Comparison of ENCODE assay signal across 8 cellular contexts in the genomic region with DNA sequence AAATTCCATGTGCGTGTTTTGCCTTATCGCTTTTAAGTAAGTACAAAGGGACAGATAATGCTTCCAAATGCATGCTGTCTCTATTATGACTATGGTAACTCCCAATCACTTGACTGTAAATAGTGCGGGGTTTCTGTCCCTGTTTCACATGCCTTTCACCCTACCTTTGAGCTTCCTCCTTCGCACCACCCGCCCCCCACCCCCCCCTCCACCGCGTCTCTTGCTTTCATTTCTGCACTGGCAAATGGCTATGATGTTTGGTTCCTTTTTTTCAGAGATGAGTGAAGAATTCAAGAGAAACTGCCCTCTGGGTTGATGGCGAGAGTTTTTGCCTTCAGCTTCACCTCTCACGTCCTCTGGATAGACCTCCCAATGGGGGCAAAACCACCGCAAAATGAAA. TPM values are rescaled to one million over a fixed set of nuclear protein-coding genes. Genes with fewer than 3 reads are reported as not detected.
DNase-seq lines count a peak whose midpoint lies in the region; ATAC-seq and TF ChIP-seq lines count a peak whose summit lies in the region.

No MANE protein-coding gene starts in this region.

- DNase-seq in DND-41 = no peak
- no peak for DNase-seq in activated naive CD4-positive, alpha-beta T cell treated with anti-CD3 and anti-CD28 coated beads, Interleukin-2, amount 50 U/mL, for 72 hours (ENCODE audit: low spot score in 2 of 2)
- DNase-seq in natural killer cell treated with Interleukin-12 subunit alpha and Interleukin-12 subunit beta and Interleukin-15 and Interleukin-18, amount 100 ng/mL, for 72 hours (ENCODE audit: low spot score) = no peak
- no peak for DNase-seq in NCI-H187 treated with DMSO at 0.1 percent for 48 hours (lab: John Stamatoyannopoulos, UW)

- peak overlapping the region in 1 of 2 donors; percentile 2 for H3K27ac Mint-ChIP-seq in activated naive CD4-positive, alpha-beta T cell treated with anti-CD3 and anti-CD28 coated beads, Interleukin-2, amount 50 U/mL, for 72 hours
- peak overlapping the region; percentile 28 to 52 for H3K27ac Mint-ChIP-seq in natural killer cell treated with Interleukin-12 subunit alpha and Interleukin-12 subunit beta and Interleukin-15 and Interleukin-18, amount 100 ng/mL, for 72 hours

- H3K27ac ChIP-seq in DND-41 (ENCODE audit: low read length) = no peak overlapping the region

- ATAC-seq in DND-41 (ENCODE audit: insufficient read depth, low read depth) (peak; percentile 49; the same call in 1 of the 3 replicates), HG02870 (IDR thresholded peaks at IDR 0.05; ENCODE audit: unreplicated experiment) (peak; percentile 47), HG03439 (IDR thresholded peaks at IDR 0.05; ENCODE audit: unreplicated experiment) (no peak), HG03521 (IDR thresholded peaks at IDR 0.05; ENCODE audit: unreplicated experiment) (no peak), HG03565 (IDR thresholded peaks at IDR 0.05; ENCODE audit: unreplicated experiment) (no peak)
- ATAC-seq in activated naive CD4-positive, alpha-beta T cell treated with anti-CD3 and anti-CD28 coated beads, Interleukin-2, amount 50 U/mL, for 72 hours = peak; percentile 77 to 97
- ATAC-seq in natural killer cell treated with Interleukin-12 subunit alpha and Interleukin-12 subunit beta and Interleukin-15 and Interleukin-18, amount 100 ng/mL, for 72 hours = peak in 1 of 2 donors; percentile 67

- H2AFZ ChIP-seq in DND-41 (ENCODE audit: low read depth, low read length) = no peak overlapping the region

- H3K4me1 Mint-ChIP-seq in natural killer cell treated with Interleukin-12 subunit alpha and Interleukin-12 subunit beta and Interleukin-15 and Interleukin-18, amount 100 ng/mL, for 72 hours (ENCODE audit: low read depth in 2 of 2) = peaks cover 40 to 47% of the 10 kb centered on the region in 2 donors

- H4K20me1 ChIP-seq in DND-41 (ENCODE audit: insufficient read depth, low read length) = no peaks in the 10 kb centered on the region

- 0 out of 2 replicates have a peak, but pooled peaks cover 6% of the 10 kb centered on the region for H3K4me1 ChIP-seq in DND-41 (ENCODE audit: insufficient read depth, low read length)

- H3K36me3 ChIP-seq in DND-41 (ENCODE audit: insufficient read depth, low read length) = no peaks in the 10 kb centered on the region

- no peak overlapping the region for H3K9ac ChIP-seq in DND-41 (ENCODE audit: low read depth, low read length)

- TF ChIP-seq CTCF in DND-41 (IDR thresholded peaks at IDR 0.05; ENCODE audit: borderline replicate concordance, extremely low read depth, low read length, poor library complexity, severe bottlenecking) = no peak

- H3K9me3 Mint-ChIP-seq in activated naive CD4-positive, alpha-beta T cell treated with anti-CD3 and anti-CD28 coated beads, Interleukin-2, amount 50 U/mL, for 72 hours = peaks cover 0 to 10% of the 10 kb centered on the region in 2 donors
- H3K9me3 Mint-ChIP-seq in natural killer cell treated with Interleukin-12 subunit alpha and Interleukin-12 subunit beta and Interleukin-15 and Interleukin-18, amount 100 ng/mL, for 72 hours = peaks cover 8% of the 10 kb centered on the region

- peaks cover 7% of the 10 kb centered on the region for H3K27me3 ChIP-seq in DND-41 (ENCODE audit: insufficient read depth, low read length, poor library complexity)

- H3K4me2 ChIP-seq in DND-41 (ENCODE audit: insufficient read depth, low read length) = no peak overlapping the region

- H3K27me3 Mint-ChIP-seq in natural killer cell treated with Interleukin-12 subunit alpha and Interleukin-12 subunit beta and Interleukin-15 and Interleukin-18, amount 100 ng/mL, for 72 hours = no peaks in the 10 kb centered on the region

- H3K79me2 ChIP-seq in DND-41 (ENCODE audit: insufficient read depth, low read length) = no peaks in the 10 kb centered on the region

- H3K4me3 Mint-ChIP-seq in natural killer cell treated with Interleukin-12 subunit alpha and Interleukin-12 subunit beta and Interleukin-15 and Interleukin-18, amount 100 ng/mL, for 72 hours = peak overlapping the region; percentile 91

- H3K4me3 ChIP-seq in DND-41 (ENCODE audit: low read depth in 1 of 2, low read length in 2 of 2) = no peak overlapping the region

- H3K36me3 Mint-ChIP-seq in activated naive CD4-positive, alpha-beta T cell treated with anti-CD3 and anti-CD28 coated beads, Interleukin-2, amount 50 U/mL, for 72 hours = no peaks in the 10 kb centered on the region
- H3K36me3 Mint-ChIP-seq in natural killer cell treated with Interleukin-12 subunit alpha and Interleukin-12 subunit beta and Interleukin-15 and Interleukin-18, amount 100 ng/mL, for 72 hours = no peaks in the 10 kb centered on the region

- peaks cover 2% of the 10 kb centered on the region for H3K9me3 ChIP-seq in DND-41 (ENCODE audit: insufficient read depth, low read length, severe bottlenecking)

RNA-seq across cellular contexts. Expression of gene SPP2, which starts 25.0 kb away (rescaled TPM):
- not detected for total RNA-seq in activated naive CD4-positive, alpha-beta T cell treated with anti-CD3 and anti-CD28 coated beads, Interleukin-2, amount 50 U/mL, for 72 hours
- total RNA-seq in natural killer cell treated with Interleukin-12 subunit alpha and Interleukin-12 subunit beta and Interleukin-15 and Interleukin-18, amount 100 ng/mL, for 72 hours = not detected

Comparison
In these comparisons a context has a peak if more than half of its experiments do, and no peak if none do; other contexts are left out.
1. ATAC-seq: peak in DND-41 (single experiment), HG02870 (single experiment) and activated naive CD4-positive, alpha-beta T cell treated with anti-CD3 and anti-CD28 coated beads, Interleukin-2, amount 50 U/mL, for 72 hours (2 of 2); none in HG03439 (single experiment), HG03521 (single experiment) and HG03565 (single experiment).